Comparison of ENCODE assay signal across 22 cellular contexts in the genomic region with DNA sequence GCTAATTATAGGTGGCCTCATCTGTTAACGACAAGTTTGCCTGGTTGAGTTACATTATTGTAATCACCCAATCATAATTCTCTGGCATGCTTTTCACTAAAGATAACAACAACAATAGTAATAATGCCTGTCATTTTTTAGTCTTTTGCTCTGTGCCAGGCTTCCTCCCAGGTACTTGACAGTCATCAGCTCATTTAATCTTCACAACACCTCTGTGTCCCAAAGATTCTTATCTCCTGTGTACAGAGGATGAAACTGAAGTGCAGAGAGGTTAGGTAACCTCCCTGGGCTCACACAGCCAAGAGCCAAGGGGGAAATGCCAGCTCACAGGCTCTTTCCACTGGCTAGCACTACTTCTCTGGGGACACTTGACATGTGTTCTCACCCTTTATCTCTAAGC.
DNase-seq lines count a peak whose midpoint lies in the region; FAIRE-seq and TF ChIP-seq lines count a peak whose summit lies in the region.
"Had no signal": no experiment of that assay in that cellular context is flagged by ENCODE, and none has a peak within 500 bp of the region (broad histone marks: within the 10 kb centered on the region; RNA-seq: fewer than 3 reads in every experiment).

No MANE protein-coding gene starts in this region.

- peak; percentile 40 for DNase-seq in LNCaP clone FGC (ENCODE audit: low read depth)
- no peak for DNase-seq in endothelial cell of umbilical vein (ENCODE audit: low read depth, low spot score)
- DNase-seq in uterus = no peak
- no peak for DNase-seq in dermis blood vessel endothelial cell
- no peak for DNase-seq in right atrium auricular region (ENCODE audit: low spot score)
- no peak for DNase-seq in EL
- DNase-seq: 8988T; ACHN; BE2C; C1 segment of cervical spinal cord; Caco-2; Calu3; CD4-positive, alpha-beta memory T cell; CD4-positive, CD25-positive, alpha-beta regulatory T cell; DMS79 treated with DMSO at 0.1 percent for 48 hours; GDM1 had no signal

- H2AFZ ChIP-seq in endothelial cell of umbilical vein (ENCODE audit: low read depth, low read length) = no peak overlapping the region

- H3K4me1 ChIP-seq in endothelial cell of umbilical vein (ENCODE audit: control insufficient read depth, extremely low read depth, insufficient read depth, low read length) (peaks cover 17% of the 10 kb centered on the region), uterus (peaks cover 7 to 22% of the 10 kb centered on the region in 2 donors), right atrium auricular region (peaks cover 0 to 96% of the 10 kb centered on the region in 2 donors)

- no peaks in the 10 kb centered on the region for H3K27me3 ChIP-seq in endothelial cell of umbilical vein (ENCODE audit: control insufficient read depth in 2 of 2, insufficient read depth in 2 of 2, low read length in 2 of 2)
- H3K27me3 ChIP-seq in uterus = no peaks in the 10 kb centered on the region
- no peaks in the 10 kb centered on the region for H3K27me3 ChIP-seq in right atrium auricular region
- H3K27me3 ChIP-seq: BE2C, BLaER1 had no signal

- CTCF ChIA-PET in endothelial cell of umbilical vein (lab: Charles Lee) = no interaction called here

- H4K20me1 ChIP-seq in endothelial cell of umbilical vein (replicated peaks; ENCODE audit: control insufficient read depth, extremely low read depth, insufficient read depth, low read length) = no peaks in the 10 kb centered on the region

- TF ChIP-seq CTCF in LNCaP clone FGC (IDR thresholded peaks at IDR 0.05; ENCODE audit: control insufficient read depth, extremely low read depth, insufficient read depth) (no peak), endothelial cell of umbilical vein (IDR thresholded peaks at IDR 0.05; ENCODE audit: extremely low read depth in 1 of 2, insufficient read depth in 1 of 2, low read depth in 1 of 2, low read length in 2 of 2) (no peak), uterus (IDR thresholded peaks at IDR 0.05) (no peak), right atrium auricular region (IDR thresholded peaks at IDR 0.05) (no peak)

- no peak overlapping the region for H3K4me3 ChIP-seq in LNCaP clone FGC (ENCODE audit: low read depth, low read length)
- no peak overlapping the region for H3K4me3 ChIP-seq in endothelial cell of umbilical vein (replicated peaks in 1 of 3; ENCODE audit: insufficient read depth in 1 of 3, low read depth in 1 of 3, low read length in 3 of 3)
- no peak overlapping the region for H3K4me3 ChIP-seq in uterus
- no peak overlapping the region for H3K4me3 ChIP-seq in right atrium auricular region
- H3K4me3 ChIP-seq: BLaER1, GM12878 had no signal

- no peak overlapping the region for H3K9ac ChIP-seq in endothelial cell of umbilical vein (replicated peaks; ENCODE audit: extremely low read depth, insufficient read depth, low read length)
- H3K9ac ChIP-seq: BLaER1 had no signal

- FAIRE-seq in endothelial cell of umbilical vein (lab: Jason Lieb, UNC) = peak; percentile 33
- FAIRE-seq: A204.1, D721Med, GM12878, GM12892, GM18507 had no signal

- intact Hi-C loops in endothelial cell of umbilical vein (cut with micrococcal nuclease) = no loop called here
- intact Hi-C loops in uterus (cut with DNase I; ENCODE audit: low total_unique reads) = no loop called here

- no peaks in the 10 kb centered on the region for H3K9me3 ChIP-seq in endothelial cell of umbilical vein (replicated peaks; ENCODE audit: control insufficient read depth, insufficient read depth, low read length)
- no peaks in the 10 kb centered on the region for H3K9me3 ChIP-seq in uterus
- H3K9me3 ChIP-seq in right atrium auricular region = no peaks in the 10 kb centered on the region
- H3K9me3 ChIP-seq: BE2C, BLaER1, Caco-2 had no signal

- H3K79me2 ChIP-seq in endothelial cell of umbilical vein (ENCODE audit: control insufficient read depth, insufficient read depth, low read length) = peaks cover 2% of the 10 kb centered on the region

- H3K27ac ChIP-seq in endothelial cell of umbilical vein (ENCODE audit: insufficient read depth, low read depth, low read length) (no peak overlapping the region), uterus (peak overlapping the region; percentile 90 to 99), right atrium auricular region (no peak overlapping the region)
- H3K27ac ChIP-seq: BLaER1 had no signal

- no peaks in the 10 kb centered on the region for H3K9me1 ChIP-seq in endothelial cell of umbilical vein (replicated peaks; ENCODE audit: control insufficient read depth, extremely low read depth, insufficient read depth, low read length)

- no TSS peak for BruUV-seq in endothelial cell of umbilical vein (replicated peaks; lab: Mats Ljungman, UMichigan)

- TF ChIP-seq POLR2A in endothelial cell of umbilical vein (IDR thresholded peaks at IDR 0.05; ENCODE audit: low read depth, low read length) = no peak
- TF ChIP-seq POLR2A in uterus (IDR thresholded peaks at IDR 0.05) = no peak

- POLR2A ChIA-PET in endothelial cell of umbilical vein (lab: Charles Lee) = no interaction called here

- dilution Hi-C loops in endothelial cell of umbilical vein (cut with MboI; ENCODE audit: extremely low pct_ligation_motif_present, low sequenced_read_pairs) = no loop called here

- H3K4me2 ChIP-seq in endothelial cell of umbilical vein (ENCODE audit: insufficient read depth, low read length) = no peak overlapping the region

- no peaks in the 10 kb centered on the region for H3K36me3 ChIP-seq in endothelial cell of umbilical vein (ENCODE audit: control insufficient read depth in 2 of 2, extremely low read depth in 1 of 2, insufficient read depth in 2 of 2, low read length in 2 of 2)
- no peaks in the 10 kb centered on the region for H3K36me3 ChIP-seq in uterus
- H3K36me3 ChIP-seq in right atrium auricular region = no peaks in the 10 kb centered on the region
- H3K36me3 ChIP-seq: BE2C had no signal

TF ChIP-seq in endothelial cell of umbilical vein, 7 proteins besides CTCF, POLR2A, EP300 and RAD21:
- TF ChIP-seq POLR2AphosphoS5 (IDR thresholded peaks at IDR 0.05; ENCODE audit: insufficient read depth, low read depth, low read length) (no peak), GATA2 (IDR thresholded peaks at IDR 0.05; ENCODE audit: insufficient read depth, insufficient read length, low read depth, low read length) (no peak), MYC (IDR thresholded peaks at IDR 0.05; ENCODE audit: low read depth, low read length) (no peak), FOS (IDR thresholded peaks at IDR 0.05; ENCODE audit: borderline replicate concordance, insufficient read depth, low read length) (no peak), EZH2 (IDR thresholded peaks at IDR 0.05; ENCODE audit: borderline replicate concordance, low read depth, low read length, severe bottlenecking) (no peak), JUN (IDR thresholded peaks at IDR 0.05; ENCODE audit: borderline replicate concordance, insufficient read depth, insufficient read length, low read depth) (no peak)
- TF ChIP-seq, protein P1, sequence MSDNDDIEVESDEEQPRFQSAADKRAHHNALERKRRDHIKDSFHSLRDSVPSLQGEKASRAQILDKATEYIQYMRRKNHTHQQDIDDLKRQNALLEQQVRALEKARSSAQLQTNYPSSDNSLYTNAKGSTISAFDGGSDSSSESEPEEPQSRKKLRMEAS (IDR thresholded peaks at IDR 0.05; ENCODE audit: insufficient read depth, insufficient read length) = no peak

Comparison
In these comparisons a context has a peak if more than half of its experiments do, and no peak if none do; other contexts are left out.
1. H3K27ac ChIP-seq: peak in uterus (2 of 2); none in endothelial cell of umbilical vein (single experiment) and right atrium auricular region (0 of 2).